Comparison of ENCODE assay signal across 8 cellular contexts in the genomic region with DNA sequence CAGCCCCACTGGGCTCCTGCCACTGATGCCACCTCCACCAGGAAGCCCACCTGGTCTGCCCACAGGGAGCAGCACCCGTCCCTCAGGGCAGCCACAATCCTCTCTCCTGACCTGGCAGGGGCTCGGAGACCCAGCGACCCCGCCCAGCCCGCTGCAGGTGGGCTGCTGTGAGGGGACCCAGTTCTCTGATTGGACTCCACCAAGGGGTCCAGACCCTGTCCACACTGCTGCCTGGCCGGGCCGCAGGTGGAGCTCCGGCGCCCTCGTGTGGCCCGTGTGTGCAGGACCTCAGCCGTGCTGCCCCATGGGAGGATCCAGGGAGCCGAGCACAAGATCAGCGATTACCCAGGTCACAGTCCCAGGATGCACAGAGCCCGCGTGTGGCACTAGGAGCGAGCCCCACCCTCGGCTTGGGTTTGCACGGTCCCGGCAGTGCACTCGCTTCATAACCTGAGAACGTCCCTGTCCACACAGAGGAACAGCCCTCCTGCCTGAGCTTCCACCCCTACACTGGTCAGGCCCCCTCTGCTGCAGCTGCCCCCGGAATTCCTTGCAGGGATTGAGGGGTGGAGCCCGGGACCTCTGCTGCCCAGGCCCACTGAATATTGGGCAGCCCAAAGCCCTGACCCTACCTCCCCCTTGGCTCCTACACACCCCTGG. TPM values are rescaled to one million over a fixed set of nuclear protein-coding genes. Genes with fewer than 3 reads are reported as not detected.
DNase-seq lines count a peak whose midpoint lies in the region; ATAC-seq and TF ChIP-seq lines count a peak whose summit lies in the region.

No MANE protein-coding gene starts in this region.

- CTCF ChIA-PET in Panc1 (lab: Charles Lee), result interaction anchor here (0.6 to 0.8 kb wide), 2 partner anchors 26 to 63 kb away, joined by 3 to 5 read pairs; no protein-coding TSS in a partner anchor

- POLR2A ChIA-PET in Panc1 (lab: Charles Lee), result no interaction called here

- no peaks in the 10 kb centered on the region for H3K27me3 ChIP-seq in Panc1 (ENCODE audit: control insufficient read depth, insufficient read depth, low read length)
- no peaks in the 10 kb centered on the region for H3K27me3 ChIP-seq in ovary

- WGBS in ovary, 3 donors, result 4 to 5% (median 4%) methylated on average over 18 to 24 of the region's 24 CpGs

- BruUV-seq in Panc1 (replicated peaks; lab: Mats Ljungman, UMichigan), result no TSS peak

- H3K9me3 ChIP-seq in Panc1 (ENCODE audit: control insufficient read depth, insufficient read depth, low read depth, low read length) (no peaks in the 10 kb centered on the region; the same call in 1 of the 2 replicates), ovary (no peaks in the 10 kb centered on the region)

- peak; percentile 96 for TF ChIP-seq CTCF in Panc1 (IDR thresholded peaks at IDR 0.05)
- TF ChIP-seq CTCF in ovary (IDR thresholded peaks at IDR 0.05), result peak; percentile 20 to 55 (median 40)

- DNase-seq in DMS 273 treated with DMSO at 0.1 percent for 48 hours (lab: John Stamatoyannopoulos, UW), result peak; percentile 16
- DNase-seq in HuH-7 (ENCODE audit: low spot score), result peak; percentile 95
- no peak for DNase-seq in Panc1 (ENCODE audit: low read depth, low spot score)
- peak; percentile 13 for DNase-seq in activated gamma-delta T cell treated with anti-CD3 and anti-CD28 coated beads, Interleukin-2, amount 50 U/mL, for 16 hours (ENCODE audit: low read depth)
- peak; percentile 77 for DNase-seq in germinal center (ENCODE audit: low spot score)
- DNase-seq in ovary, result peak in 3 of 5 donors; percentile 29 to 62 (median 55)
- DNase-seq in NK-92 treated with Interleukin-12 subunit alpha and Interleukin-12 subunit beta, amount 100 ng/mL, for 24 hours (lab: John Stamatoyannopoulos, UW), result no peak

- intact Hi-C loops in Panc1 (cut with micrococcal nuclease; ENCODE audit: unreplicated experiment), result loop anchor here (10.0 kb wide), 1 partner anchor 565 kb away; no protein-coding TSS in a partner anchor
- intact Hi-C loops in ovary (cut with DNase I), result loop anchor here in 1 of 4 donors (5.0 to 10.0 kb wide), 2 partner anchors 503 to 565 kb away; partner anchors contain the start of gene KIF26A

- no peak for TF ChIP-seq POLR2A in ovary (IDR thresholded peaks at IDR 0.05)

- H3K36me3 ChIP-seq in Panc1 (ENCODE audit: control insufficient read depth, insufficient read depth, low read length), result no peaks in the 10 kb centered on the region
- no peaks in the 10 kb centered on the region for H3K36me3 ChIP-seq in ovary

- no peak overlapping the region for H3K4me3 ChIP-seq in Panc1 (ENCODE audit: low read depth in 2 of 2, low read length in 2 of 2)
- no peak overlapping the region for H3K4me3 ChIP-seq in ovary

- ATAC-seq in Panc1 (peak; percentile 95), GM19397 (IDR thresholded peaks at IDR 0.05; ENCODE audit: unreplicated experiment) (no peak)

- H3K4me1 ChIP-seq in Panc1 (ENCODE audit: control insufficient read depth, insufficient read depth, low read length) (no peaks in the 10 kb centered on the region), ovary (ENCODE audit: insufficient read depth) (no peaks in the 10 kb centered on the region)

- no peak for TF ChIP-seq EP300 in ovary (IDR thresholded peaks at IDR 0.05)

- H3K27ac ChIP-seq in Panc1 (ENCODE audit: low read length) (no peak overlapping the region), ovary (no peak overlapping the region)

- in situ Hi-C loops in Panc1 (cut with HindIII; ENCODE audit: low pct_unique_long_range_greater_than_20kb, low sequenced_read_pairs), result no loop called here

RNA-seq across cellular contexts. Expression of gene TMEM179, which starts 35.4 kb away (rescaled TPM):
- total RNA-seq in Panc1 (2021; ENCODE audit: unreplicated experiment), result 3.4 TPM
- polyA plus RNA-seq in Panc1 (2012; ENCODE audit: insufficient read length), result 1.8 TPM
- under 1 TPM in 1 of 7 donors, not detected in 6; 0.30 TPM for total RNA-seq in ovary
- under 1 TPM; 0.19 to 0.22 TPM for polyA plus RNA-seq in ovary

RNA-seq across cellular contexts. Expression of gene INF2, which starts 49.4 kb away (rescaled TPM):
- total RNA-seq in Panc1 (2021; ENCODE audit: unreplicated experiment) (195 TPM), ovary (10 to 100 TPM; 15.1 to 40.7 (median 22.2) TPM)
- 179 TPM for polyA plus RNA-seq in Panc1 (2012; ENCODE audit: insufficient read length)
- 10 to 100 TPM in 1 of 2 donors, 1 to 10 TPM in 1; 6.3 to 18.4 TPM for polyA plus RNA-seq in ovary

Comparison
In these comparisons a context has a peak if more than half of its experiments do, and no peak if none do; other contexts are left out.
1. DNase-seq: peak in DMS 273 treated with DMSO at 0.1 percent for 48 hours (single experiment), HuH-7 (single experiment), activated gamma-delta T cell treated with anti-CD3 and anti-CD28 coated beads, Interleukin-2, amount 50 U/mL, for 16 hours (single experiment), germinal center (single experiment) and ovary (3 of 5); none in Panc1 (single experiment) and NK-92 treated with Interleukin-12 subunit alpha and Interleukin-12 subunit beta, amount 100 ng/mL, for 24 hours (single experiment).